ENCODE assay signal across 14 cellular contexts in the genomic region with DNA sequence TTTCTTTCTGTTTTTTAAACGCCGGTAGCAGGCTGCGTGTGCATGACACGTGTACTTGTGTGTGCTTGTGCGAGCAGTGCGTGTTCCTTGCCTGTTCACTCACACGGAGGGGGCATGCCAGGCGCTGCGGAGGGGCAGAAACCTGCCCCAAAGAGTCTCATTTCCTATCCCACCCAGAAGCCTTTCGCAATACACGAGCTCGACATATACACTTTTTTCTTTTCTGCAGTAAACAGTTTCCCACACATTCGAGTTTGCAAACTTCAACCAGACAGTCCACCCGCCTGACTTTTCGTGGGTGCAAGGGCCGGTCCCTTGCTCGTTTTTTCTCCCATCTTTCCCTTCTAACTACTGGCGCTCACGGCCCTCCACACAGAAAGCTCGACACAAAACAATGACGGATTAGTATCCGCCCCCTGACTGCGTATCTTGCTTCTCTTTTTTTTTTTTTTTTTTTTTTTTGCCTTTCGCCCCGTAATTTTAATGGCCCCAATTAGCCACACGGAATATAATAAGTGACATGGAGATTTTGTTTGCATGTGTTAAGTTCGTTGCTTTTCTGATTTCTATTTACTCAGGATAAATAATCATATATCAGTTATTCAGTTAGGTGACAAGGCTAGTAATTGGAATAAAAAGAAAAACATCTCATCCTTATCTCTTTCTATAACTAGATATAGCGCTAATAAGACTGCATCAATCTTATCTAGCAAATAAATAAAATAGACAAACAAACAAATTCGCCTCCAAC. TPM values are rescaled to one million over a fixed set of nuclear protein-coding genes. Genes with fewer than 3 reads are reported as not detected.
A peak's percentile ranks its signal among the peaks of the same experiment; 100 is the strongest.
DNase-seq lines count a peak whose midpoint lies in the region; ATAC-seq and TF ChIP-seq lines count a peak whose summit lies in the region.
"Had no signal": no experiment of that assay in that cellular context is flagged by ENCODE, and none has a peak within 500 bp of the region (broad histone marks: within the 10 kb centered on the region; RNA-seq: fewer than 3 reads in every experiment).

No MANE protein-coding gene starts in this region.

- POLR2A ChIA-PET in activated B cell treated with CpG ODN at 0.5 μM for 24 hours (lab: Charles Lee) = no interaction called here

- no peaks in the 10 kb centered on the region for H3K36me3 Mint-ChIP-seq in activated B cell treated with CpG ODN at 0.5 μM for 24 hours (ENCODE audit: low read depth)
- H3K36me3 Mint-ChIP-seq in naive B cell = peaks cover 14 to 15% of the 10 kb centered on the region in 2 donors

- no peak for TF ChIP-seq CTCF in GM12865 (IDR thresholded peaks at IDR 0.05; ENCODE audit: insufficient read depth, low read depth, low read length, missing control alignments)
- TF ChIP-seq CTCF in activated B cell treated with CpG ODN at 0.5 μM for 24 hours (IDR thresholded peaks at IDR 0.05) = no peak

- CTCF ChIA-PET in activated B cell treated with CpG ODN at 0.5 μM for 24 hours (lab: Charles Lee) = no interaction called here

- H3K4me3 ChIP-seq in GM12865 (ENCODE audit: low read depth, low read length) = peak overlapping the region; percentile 9; the same call in 1 of the 2 replicates

- H3K9me3 Mint-ChIP-seq in activated B cell treated with CpG ODN at 0.5 μM for 24 hours (peaks cover 3% of the 10 kb centered on the region), naive B cell (peaks cover 4 to 41% (median 23%) of the 10 kb centered on the region in 7 donors)

- H3K27ac Mint-ChIP-seq in activated B cell treated with CpG ODN at 0.5 μM for 24 hours (peak overlapping the region; percentile 37), naive B cell (peak overlapping the region in 5 of 6 donors; percentile 27 to 97 (median 75))

- ATAC-seq in activated B cell treated with CpG ODN at 0.5 μM for 24 hours (ENCODE audit: low read depth) = no peak
- no peak for ATAC-seq in naive B cell (ENCODE audit: low read depth in 2 of 2)
- ATAC-seq in GM18909 (IDR thresholded peaks at IDR 0.05; ENCODE audit: poor library complexity, unreplicated experiment) = no peak
- ATAC-seq: gastroesophageal sphincter, lower lobe of right lung had no signal

- H3K27me3 Mint-ChIP-seq in activated B cell treated with CpG ODN at 0.5 μM for 24 hours = peaks cover 68% of the 10 kb centered on the region
- H3K27me3 Mint-ChIP-seq in naive B cell = peaks cover 79 to 88% (median 88%) of the 10 kb centered on the region in 3 donors

- no peak overlapping the region for H3K4me3 Mint-ChIP-seq in activated B cell treated with CpG ODN at 0.5 μM for 24 hours
- peak overlapping the region in 7 of 8 donors; percentile 35 to 82 (median 61) for H3K4me3 Mint-ChIP-seq in naive B cell

- DNase-seq in NCI-H748 (lab: John Stamatoyannopoulos, UW; ENCODE audit: unreplicated experiment) (peak; percentile 53), NCI-H748 treated with DMSO at 0.1 percent for 48 hours (lab: John Stamatoyannopoulos, UW) (no peak), GM12865 (ENCODE audit: low read depth) (no peak), activated B cell treated with CpG ODN at 0.5 μM for 24 hours (no peak), naive B cell (no peak), iPS-NIHi7 (ENCODE audit: extremely low spot score) (no peak), T1000 (lab: John Stamatoyannopoulos, UW) (no peak)
- DNase-seq: activated naive CD4-positive, alpha-beta T cell treated with anti-CD3 and anti-CD28 coated beads, Interleukin-2, amount 50 U/mL, for 16 hours; lower lobe of right lung; NCI-H2081 had no signal

- intact Hi-C loops in activated B cell treated with CpG ODN at 0.5 μM for 24 hours (cut with micrococcal nuclease) = loop anchor here (1.0 to 2.0 kb wide), 2 partner anchors 13 to 133 kb away; partner anchors contain the start of gene TBCA

- H3K4me1 Mint-ChIP-seq in activated B cell treated with CpG ODN at 0.5 μM for 24 hours (peaks cover 15% of the 10 kb centered on the region), naive B cell (peaks cover 17 to 26% (median 24%) of the 10 kb centered on the region in 3 donors)

RNA-seq across cellular contexts. Expression of gene OTP, which starts 5.3 kb away (rescaled TPM):
- total RNA-seq in activated B cell treated with CpG ODN at 0.5 μM for 24 hours = not detected in 2 replicates
- polyA plus RNA-seq in naive B cell (ENCODE audit: low read depth in 6 of 6) = not detected
- total RNA-seq: lower lobe of right lung, pulmonary artery endothelial cell had no signal
- polyA plus RNA-seq: AG04450 had no signal
